28 cellular contexts compared by ENCODE assay signal in the genomic region with DNA sequence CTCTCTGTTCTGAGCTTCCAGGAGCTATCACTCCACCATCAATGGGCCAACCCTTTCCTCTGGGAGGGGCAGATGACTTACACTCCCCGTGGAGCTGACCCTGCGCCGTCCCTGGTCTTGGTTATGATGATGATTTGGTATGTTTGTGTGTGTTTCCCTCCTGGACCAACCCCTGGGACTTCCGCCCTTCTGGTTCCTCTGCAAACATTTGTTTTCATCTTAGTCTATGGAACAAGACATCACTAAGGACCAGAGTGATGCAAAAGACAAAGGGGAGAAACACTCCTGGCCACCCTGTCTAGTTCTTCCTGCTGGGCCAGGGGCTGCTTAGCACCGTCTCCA.
"Had no signal": no experiment of that assay in that cellular context is flagged by ENCODE, and none has a peak within 500 bp of the region (broad histone marks: within the 10 kb centered on the region; RNA-seq: fewer than 3 reads in every experiment).

No MANE protein-coding gene starts in this region.

- H2AFZ ChIP-seq: hepatocyte had no signal

- H3K27me3 ChIP-seq: ascending aorta, hepatocyte had no signal

- DNase-seq: activated B cell treated with CpG ODN at 0.5 μM for 24 hours; activated CD4-positive, alpha-beta memory T cell treated with anti-CD3 and anti-CD28 coated beads, Interleukin-2, amount 10 ng/mL, durations not matched to agents 7 days and 5 days; activated CD4-positive, alpha-beta T cell treated with anti-CD3 and anti-CD28 coated beads for 48 hours; activated CD4-positive, alpha-beta T cell treated with anti-CD3 and anti-CD28 coated beads, Interleukin-2, amount 50 U/mL, for 4 hours; activated CD8-positive, alpha-beta memory T cell treated with anti-CD3 and anti-CD28 coated beads, Interleukin-2, amount 50 U/mL, for 48 hours; activated gamma-delta T cell; activated naive CD4-positive, alpha-beta T cell; activated naive CD4-positive, alpha-beta T cell treated with anti-CD3 and anti-CD28 coated beads, Interleukin-2, amount 10 ng/mL, durations not matched to agents 7 days and 5 days; activated naive CD8-positive, alpha-beta T cell treated with anti-CD3 and anti-CD28 coated beads, Interleukin-2, amount 10 ng/mL, durations not matched to agents 7 days and 5 days; activated T-cell treated with anti-CD3 and anti-CD28 coated beads for 4 hours; activated T-cell treated with anti-CD3 and anti-CD28 coated beads, Interleukin-2, amount 50 U/mL, for 24 hours; activated T-cell treated with anti-CD3 and anti-CD28 coated beads, Interleukin-2, amount 50 U/mL, for 72 hours; caudate nucleus; cortex of kidney; effector CD8-positive, alpha-beta T cell; esophagus squamous epithelium; foreskin melanocyte; heart right ventricle; T-helper 17 cell; T1000; WERI-Rb-1 had no signal

- H3K36me3 Mint-ChIP-seq: activated naive CD4-positive, alpha-beta T cell treated with anti-CD3 and anti-CD28 coated beads, Interleukin-2, amount 10 ng/mL, durations not matched to agents 7 days and 5 days; activated naive CD4-positive, alpha-beta T cell treated with anti-CD3 and anti-CD28 coated beads, Interleukin-2, amount 50 U/mL, for 72 hours; activated naive CD8-positive, alpha-beta T cell treated with anti-CD3 and anti-CD28 coated beads, Interleukin-2, amount 10 ng/mL, durations not matched to agents 7 days and 5 days had no signal

- H3K9me3 ChIP-seq: ascending aorta, esophagus squamous epithelium, gastroesophageal sphincter, heart right ventricle had no signal

- H3K27ac ChIP-seq: ascending aorta, epithelial cell of prostate, esophagus squamous epithelium, gastroesophageal sphincter, heart right ventricle, hepatocyte, WERI-Rb-1 had no signal

- H3K27ac Mint-ChIP-seq: activated CD4-positive, alpha-beta memory T cell treated with anti-CD3 and anti-CD28 coated beads, Interleukin-2, amount 10 ng/mL, durations not matched to agents 7 days and 5 days; activated naive CD4-positive, alpha-beta T cell treated with anti-CD3 and anti-CD28 coated beads, Interleukin-2, amount 10 ng/mL, durations not matched to agents 7 days and 5 days; activated naive CD4-positive, alpha-beta T cell treated with anti-CD3 and anti-CD28 coated beads, Interleukin-2, amount 50 U/mL, for 72 hours; activated naive CD8-positive, alpha-beta T cell treated with anti-CD3 and anti-CD28 coated beads, Interleukin-2, amount 10 ng/mL, durations not matched to agents 7 days and 5 days; activated T-cell treated with anti-CD3 and anti-CD28 coated beads, Interleukin-2, amount 50 U/mL, for 24 hours; activated T-cell treated with anti-CD3 and anti-CD28 coated beads, Interleukin-2, amount 50 U/mL, for 72 hours; T-helper 17 cell; T-helper 2 cell treated with Interferon-gamma antibody and Interleukin-4, amounts not matched to agents 5 μg/mL and 100 μg/mL, for 36 hours had no signal

- H3K4me3 Mint-ChIP-seq: activated B cell treated with CpG ODN at 0.5 μM for 24 hours; activated CD4-positive, alpha-beta memory T cell treated with anti-CD3 and anti-CD28 coated beads, Interleukin-2, amount 10 ng/mL, durations not matched to agents 7 days and 5 days; activated naive CD4-positive, alpha-beta T cell treated with anti-CD3 and anti-CD28 coated beads, Interleukin-2, amount 10 ng/mL, durations not matched to agents 7 days and 5 days; activated T-cell treated with anti-CD3 and anti-CD28 coated beads, Interleukin-2, amount 50 U/mL, for 24 hours; activated T-cell treated with anti-CD3 and anti-CD28 coated beads, Interleukin-2, amount 50 U/mL, for 72 hours; T-helper 17 cell had no signal

- H3K4me2 ChIP-seq: hepatocyte had no signal

- H3K4me1 ChIP-seq: ascending aorta had no signal

- H3K9me3 Mint-ChIP-seq: activated B cell treated with CpG ODN at 0.5 μM for 24 hours; activated CD4-positive, alpha-beta memory T cell treated with anti-CD3 and anti-CD28 coated beads, Interleukin-2, amount 10 ng/mL, durations not matched to agents 7 days and 5 days; activated naive CD4-positive, alpha-beta T cell treated with anti-CD3 and anti-CD28 coated beads, Interleukin-2, amount 10 ng/mL, durations not matched to agents 7 days and 5 days; activated naive CD4-positive, alpha-beta T cell treated with anti-CD3 and anti-CD28 coated beads, Interleukin-2, amount 50 U/mL, for 72 hours; activated naive CD8-positive, alpha-beta T cell treated with anti-CD3 and anti-CD28 coated beads, Interleukin-2, amount 10 ng/mL, durations not matched to agents 7 days and 5 days; activated T-cell treated with anti-CD3 and anti-CD28 coated beads, Interleukin-2, amount 50 U/mL, for 24 hours; activated T-cell treated with anti-CD3 and anti-CD28 coated beads, Interleukin-2, amount 50 U/mL, for 72 hours; T-helper 2 cell treated with Interferon-gamma antibody and Interleukin-4, amounts not matched to agents 5 μg/mL and 100 μg/mL, for 36 hours had no signal

- H3K36me3 ChIP-seq: ascending aorta, esophagus squamous epithelium, gastroesophageal sphincter, heart right ventricle had no signal

- H3K4me3 ChIP-seq: ascending aorta, esophagus squamous epithelium, gastroesophageal sphincter, heart right ventricle, hepatocyte had no signal

- ATAC-seq: activated CD4-positive, CD25-positive, alpha-beta regulatory T cell treated with anti-CD3 and anti-CD28 coated beads, Interleukin-2, amount 50 U/mL, for 24 hours; activated naive CD4-positive, alpha-beta T cell treated with anti-CD3 and anti-CD28 coated beads, Interleukin-2, amount 50 U/mL, for 72 hours; activated T-cell treated with anti-CD3 and anti-CD28 coated beads, Interleukin-2, amount 50 U/mL, for 72 hours; gastroesophageal sphincter; T-helper 17 cell had no signal
